ENCODE assay signal across 1 cellular context in the genomic region with DNA sequence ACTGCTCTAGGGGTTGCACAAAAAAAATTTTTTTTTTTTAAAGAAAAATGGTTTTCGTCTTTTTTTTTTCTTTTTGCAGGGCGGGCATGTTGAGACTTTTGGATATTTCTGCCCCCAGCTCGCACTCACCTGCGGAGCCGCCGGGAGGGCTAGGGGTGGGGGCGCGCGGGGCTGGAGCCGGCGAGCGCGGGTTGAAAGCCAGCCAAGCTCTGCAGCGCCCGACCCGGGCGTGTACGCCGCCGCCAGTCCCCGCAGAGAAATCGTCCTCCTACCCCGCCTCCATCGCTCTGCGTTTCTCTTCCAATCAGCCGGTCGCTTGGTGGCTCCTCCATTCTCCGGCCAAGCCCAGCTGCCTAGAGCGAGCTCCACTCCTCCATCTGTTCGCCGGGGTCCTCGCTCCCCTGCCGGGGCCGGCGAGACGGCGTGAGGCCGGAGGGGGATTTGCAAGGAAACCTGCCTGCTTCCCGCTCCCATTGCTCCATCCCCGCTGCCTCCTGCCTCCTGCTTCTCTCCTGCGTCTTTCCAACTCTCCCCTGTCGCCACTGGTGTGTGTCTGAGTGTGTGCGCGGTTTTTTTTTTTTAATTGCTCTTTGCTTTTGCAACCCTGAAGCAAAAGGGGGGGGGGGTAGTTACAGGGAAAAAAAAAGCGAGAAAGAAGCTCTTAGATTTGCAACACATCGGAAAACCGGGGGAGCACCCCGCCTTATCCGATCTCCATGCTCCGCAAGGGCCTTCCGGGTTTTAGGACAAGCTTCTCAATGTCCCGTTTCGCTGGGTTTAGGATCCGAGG.
TF ChIP-seq lines count a peak whose summit lies in the region.

No MANE protein-coding gene starts in this region.

TF ChIP-seq in HepG2, 621 proteins besides CTCF, POLR2A, EP300 and RAD21 (continued from another document and continues in another):
- TF ChIP-seq, protein P1, sequence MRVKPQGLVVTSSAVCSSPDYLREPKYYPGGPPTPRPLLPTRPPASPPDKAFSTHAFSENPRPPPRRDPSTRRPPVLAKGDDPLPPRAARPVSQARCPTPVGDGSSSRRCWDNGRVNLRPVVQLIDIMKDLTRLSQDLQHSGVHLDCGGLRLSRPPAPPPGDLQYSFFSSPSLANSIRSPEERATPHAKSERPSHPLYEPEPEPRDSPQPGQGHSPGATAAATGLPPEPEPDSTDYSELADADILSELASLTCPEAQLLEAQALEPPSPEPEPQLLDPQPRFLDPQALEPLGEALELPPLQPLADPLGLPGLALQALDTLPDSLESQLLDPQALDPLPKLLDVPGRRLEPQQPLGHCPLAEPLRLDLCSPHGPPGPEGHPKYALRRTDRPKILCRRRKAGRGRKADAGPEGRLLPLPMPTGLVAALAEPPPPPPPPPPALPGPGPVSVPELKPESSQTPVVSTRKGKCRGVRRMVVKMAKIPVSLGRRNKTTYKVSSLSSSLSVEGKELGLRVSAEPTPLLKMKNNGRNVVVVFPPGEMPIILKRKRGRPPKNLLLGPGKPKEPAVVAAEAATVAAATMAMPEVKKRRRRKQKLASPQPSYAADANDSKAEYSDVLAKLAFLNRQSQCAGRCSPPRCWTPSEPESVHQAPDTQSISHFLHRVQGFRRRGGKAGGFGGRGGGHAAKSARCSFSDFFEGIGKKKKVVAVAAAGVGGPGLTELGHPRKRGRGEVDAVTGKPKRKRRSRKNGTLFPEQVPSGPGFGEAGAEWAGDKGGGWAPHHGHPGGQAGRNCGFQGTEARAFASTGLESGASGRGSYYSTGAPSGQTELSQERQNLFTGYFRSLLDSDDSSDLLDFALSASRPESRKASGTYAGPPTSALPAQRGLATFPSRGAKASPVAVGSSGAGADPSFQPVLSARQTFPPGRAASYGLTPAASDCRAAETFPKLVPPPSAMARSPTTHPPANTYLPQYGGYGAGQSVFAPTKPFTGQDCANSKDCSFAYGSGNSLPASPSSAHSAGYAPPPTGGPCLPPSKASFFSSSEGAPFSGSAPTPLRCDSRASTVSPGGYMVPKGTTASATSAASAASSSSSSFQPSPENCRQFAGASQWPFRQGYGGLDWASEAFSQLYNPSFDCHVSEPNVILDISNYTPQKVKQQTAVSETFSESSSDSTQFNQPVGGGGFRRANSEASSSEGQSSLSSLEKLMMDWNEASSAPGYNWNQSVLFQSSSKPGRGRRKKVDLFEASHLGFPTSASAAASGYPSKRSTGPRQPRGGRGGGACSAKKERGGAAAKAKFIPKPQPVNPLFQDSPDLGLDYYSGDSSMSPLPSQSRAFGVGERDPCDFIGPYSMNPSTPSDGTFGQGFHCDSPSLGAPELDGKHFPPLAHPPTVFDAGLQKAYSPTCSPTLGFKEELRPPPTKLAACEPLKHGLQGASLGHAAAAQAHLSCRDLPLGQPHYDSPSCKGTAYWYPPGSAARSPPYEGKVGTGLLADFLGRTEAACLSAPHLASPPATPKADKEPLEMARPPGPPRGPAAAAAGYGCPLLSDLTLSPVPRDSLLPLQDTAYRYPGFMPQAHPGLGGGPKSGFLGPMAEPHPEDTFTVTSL (CRISPR knock-in tag; IDR thresholded peaks at IDR 0.05; ENCODE audit: borderline replicate concordance), result no peak
- TF ChIP-seq ZNF350 (CRISPR knock-in tag; IDR thresholded peaks at IDR 0.05; ENCODE audit: borderline replicate concordance, low read depth) (no peak), ZNF441 (CRISPR knock-in tag; IDR thresholded peaks at IDR 0.05; ENCODE audit: borderline replicate concordance) (peak; percentile 39), U2AF1 (optimal IDR thresholded peaks at IDR 0.05; ENCODE audit: low read depth, low read length) (peak; percentile 52), ZMYM3 (CRISPR knock-in tag; IDR thresholded peaks at IDR 0.05) (no peak; the same call in 1 of the 2 replicates), KMT2A (CRISPR knock-in tag; IDR thresholded peaks at IDR 0.05) (0 out of 2 replicates have a peak, but pooled peaks have one; percentile 45), HDAC1 (CRISPR knock-in tag; IDR thresholded peaks at IDR 0.05) (peak; percentile 41), ZNF572 (CRISPR knock-in tag; IDR thresholded peaks at IDR 0.05) (no peak), ZC3H13 (CRISPR knock-in tag; IDR thresholded peaks at IDR 0.05) (peak; percentile 78; the same call in 1 of the 2 replicates), CREB1 (IDR thresholded peaks at IDR 0.05) (no peak), CREB1 (CRISPR knock-in tag; IDR thresholded peaks at IDR 0.05) (no peak), TGIF2 (CRISPR knock-in tag; IDR thresholded peaks at IDR 0.05) (0 out of 2 replicates have a peak, but pooled peaks have one; percentile 62), GABPB1 (CRISPR knock-in tag; IDR thresholded peaks at IDR 0.05) (no peak; the same call in 1 of the 2 replicates), IRF2 (CRISPR knock-in tag; IDR thresholded peaks at IDR 0.05) (0 out of 2 replicates have a peak, but pooled peaks have one; percentile 6), BRD4 (CRISPR knock-in tag; IDR thresholded peaks at IDR 0.05) (no peak), MYC (CRISPR knock-in tag; IDR thresholded peaks at IDR 0.05; ENCODE audit: borderline replicate concordance) (no peak; the same call in 1 of the 2 replicates), ELF1 (CRISPR knock-in tag; IDR thresholded peaks at IDR 0.05) (peak; percentile 61), ZNF615 (CRISPR knock-in tag; IDR thresholded peaks at IDR 0.05; ENCODE audit: borderline replicate concordance) (no peak), KDM6A (CRISPR knock-in tag; IDR thresholded peaks at IDR 0.05; ENCODE audit: low read depth) (no peak), ZNF232 (CRISPR knock-in tag; IDR thresholded peaks at IDR 0.05; ENCODE audit: borderline replicate concordance) (no peak; the same call in 1 of the 2 replicates), ZNF790 (CRISPR knock-in tag; IDR thresholded peaks at IDR 0.05; ENCODE audit: borderline replicate concordance) (peak; percentile 62; the same call in 1 of the 2 replicates), RELA (CRISPR knock-in tag; IDR thresholded peaks at IDR 0.05) (0 out of 2 replicates have a peak, but pooled peaks have one; percentile 53), ETV5 (CRISPR knock-in tag; IDR thresholded peaks at IDR 0.05; ENCODE audit: borderline replicate concordance) (0 out of 2 replicates have a peak, but pooled peaks have one; percentile 4)
- TF ChIP-seq, protein P2, sequence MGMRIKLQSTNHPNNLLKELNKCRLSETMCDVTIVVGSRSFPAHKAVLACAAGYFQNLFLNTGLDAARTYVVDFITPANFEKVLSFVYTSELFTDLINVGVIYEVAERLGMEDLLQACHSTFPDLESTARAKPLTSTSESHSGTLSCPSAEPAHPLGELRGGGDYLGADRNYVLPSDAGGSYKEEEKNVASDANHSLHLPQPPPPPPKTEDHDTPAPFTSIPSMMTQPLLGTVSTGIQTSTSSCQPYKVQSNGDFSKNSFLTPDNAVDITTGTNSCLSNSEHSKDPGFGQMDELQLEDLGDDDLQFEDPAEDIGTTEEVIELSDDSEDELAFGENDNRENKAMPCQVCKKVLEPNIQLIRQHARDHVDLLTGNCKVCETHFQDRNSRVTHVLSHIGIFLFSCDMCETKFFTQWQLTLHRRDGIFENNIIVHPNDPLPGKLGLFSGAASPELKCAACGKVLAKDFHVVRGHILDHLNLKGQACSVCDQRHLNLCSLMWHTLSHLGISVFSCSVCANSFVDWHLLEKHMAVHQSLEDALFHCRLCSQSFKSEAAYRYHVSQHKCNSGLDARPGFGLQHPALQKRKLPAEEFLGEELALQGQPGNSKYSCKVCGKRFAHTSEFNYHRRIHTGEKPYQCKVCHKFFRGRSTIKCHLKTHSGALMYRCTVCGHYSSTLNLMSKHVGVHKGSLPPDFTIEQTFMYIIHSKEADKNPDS (CRISPR knock-in tag; IDR thresholded peaks at IDR 0.05), result no peak
- TF ChIP-seq, protein P3, sequence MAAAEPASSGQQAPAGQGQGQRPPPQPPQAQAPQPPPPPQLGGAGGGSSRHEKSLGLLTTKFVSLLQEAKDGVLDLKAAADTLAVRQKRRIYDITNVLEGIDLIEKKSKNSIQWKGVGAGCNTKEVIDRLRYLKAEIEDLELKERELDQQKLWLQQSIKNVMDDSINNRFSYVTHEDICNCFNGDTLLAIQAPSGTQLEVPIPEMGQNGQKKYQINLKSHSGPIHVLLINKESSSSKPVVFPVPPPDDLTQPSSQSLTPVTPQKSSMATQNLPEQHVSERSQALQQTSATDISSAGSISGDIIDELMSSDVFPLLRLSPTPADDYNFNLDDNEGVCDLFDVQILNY (CRISPR knock-in tag; conservative IDR thresholded peaks at IDR 0.05), result peak; percentile 25; the same call in 1 of the 2 replicates
- TF ChIP-seq, protein P4, sequence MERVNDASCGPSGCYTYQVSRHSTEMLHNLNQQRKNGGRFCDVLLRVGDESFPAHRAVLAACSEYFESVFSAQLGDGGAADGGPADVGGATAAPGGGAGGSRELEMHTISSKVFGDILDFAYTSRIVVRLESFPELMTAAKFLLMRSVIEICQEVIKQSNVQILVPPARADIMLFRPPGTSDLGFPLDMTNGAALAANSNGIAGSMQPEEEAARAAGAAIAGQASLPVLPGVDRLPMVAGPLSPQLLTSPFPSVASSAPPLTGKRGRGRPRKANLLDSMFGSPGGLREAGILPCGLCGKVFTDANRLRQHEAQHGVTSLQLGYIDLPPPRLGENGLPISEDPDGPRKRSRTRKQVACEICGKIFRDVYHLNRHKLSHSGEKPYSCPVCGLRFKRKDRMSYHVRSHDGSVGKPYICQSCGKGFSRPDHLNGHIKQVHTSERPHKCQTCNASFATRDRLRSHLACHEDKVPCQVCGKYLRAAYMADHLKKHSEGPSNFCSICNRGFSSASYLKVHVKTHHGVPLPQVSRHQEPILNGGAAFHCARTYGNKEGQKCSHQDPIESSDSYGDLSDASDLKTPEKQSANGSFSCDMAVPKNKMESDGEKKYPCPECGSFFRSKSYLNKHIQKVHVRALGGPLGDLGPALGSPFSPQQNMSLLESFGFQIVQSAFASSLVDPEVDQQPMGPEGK (CRISPR knock-in tag; IDR thresholded peaks at IDR 0.05), result peak; percentile 63
- TF ChIP-seq, protein P5, sequence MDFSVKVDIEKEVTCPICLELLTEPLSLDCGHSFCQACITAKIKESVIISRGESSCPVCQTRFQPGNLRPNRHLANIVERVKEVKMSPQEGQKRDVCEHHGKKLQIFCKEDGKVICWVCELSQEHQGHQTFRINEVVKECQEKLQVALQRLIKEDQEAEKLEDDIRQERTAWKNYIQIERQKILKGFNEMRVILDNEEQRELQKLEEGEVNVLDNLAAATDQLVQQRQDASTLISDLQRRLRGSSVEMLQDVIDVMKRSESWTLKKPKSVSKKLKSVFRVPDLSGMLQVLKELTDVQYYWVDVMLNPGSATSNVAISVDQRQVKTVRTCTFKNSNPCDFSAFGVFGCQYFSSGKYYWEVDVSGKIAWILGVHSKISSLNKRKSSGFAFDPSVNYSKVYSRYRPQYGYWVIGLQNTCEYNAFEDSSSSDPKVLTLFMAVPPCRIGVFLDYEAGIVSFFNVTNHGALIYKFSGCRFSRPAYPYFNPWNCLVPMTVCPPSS (IDR thresholded peaks at IDR 0.05), result no peak
- TF ChIP-seq, protein P6, sequence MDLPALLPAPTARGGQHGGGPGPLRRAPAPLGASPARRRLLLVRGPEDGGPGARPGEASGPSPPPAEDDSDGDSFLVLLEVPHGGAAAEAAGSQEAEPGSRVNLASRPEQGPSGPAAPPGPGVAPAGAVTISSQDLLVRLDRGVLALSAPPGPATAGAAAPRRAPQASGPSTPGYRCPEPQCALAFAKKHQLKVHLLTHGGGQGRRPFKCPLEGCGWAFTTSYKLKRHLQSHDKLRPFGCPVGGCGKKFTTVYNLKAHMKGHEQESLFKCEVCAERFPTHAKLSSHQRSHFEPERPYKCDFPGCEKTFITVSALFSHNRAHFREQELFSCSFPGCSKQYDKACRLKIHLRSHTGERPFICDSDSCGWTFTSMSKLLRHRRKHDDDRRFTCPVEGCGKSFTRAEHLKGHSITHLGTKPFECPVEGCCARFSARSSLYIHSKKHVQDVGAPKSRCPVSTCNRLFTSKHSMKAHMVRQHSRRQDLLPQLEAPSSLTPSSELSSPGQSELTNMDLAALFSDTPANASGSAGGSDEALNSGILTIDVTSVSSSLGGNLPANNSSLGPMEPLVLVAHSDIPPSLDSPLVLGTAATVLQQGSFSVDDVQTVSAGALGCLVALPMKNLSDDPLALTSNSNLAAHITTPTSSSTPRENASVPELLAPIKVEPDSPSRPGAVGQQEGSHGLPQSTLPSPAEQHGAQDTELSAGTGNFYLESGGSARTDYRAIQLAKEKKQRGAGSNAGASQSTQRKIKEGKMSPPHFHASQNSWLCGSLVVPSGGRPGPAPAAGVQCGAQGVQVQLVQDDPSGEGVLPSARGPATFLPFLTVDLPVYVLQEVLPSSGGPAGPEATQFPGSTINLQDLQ (CRISPR knock-in tag; IDR thresholded peaks at IDR 0.05), result no peak
- TF ChIP-seq, protein P7, sequence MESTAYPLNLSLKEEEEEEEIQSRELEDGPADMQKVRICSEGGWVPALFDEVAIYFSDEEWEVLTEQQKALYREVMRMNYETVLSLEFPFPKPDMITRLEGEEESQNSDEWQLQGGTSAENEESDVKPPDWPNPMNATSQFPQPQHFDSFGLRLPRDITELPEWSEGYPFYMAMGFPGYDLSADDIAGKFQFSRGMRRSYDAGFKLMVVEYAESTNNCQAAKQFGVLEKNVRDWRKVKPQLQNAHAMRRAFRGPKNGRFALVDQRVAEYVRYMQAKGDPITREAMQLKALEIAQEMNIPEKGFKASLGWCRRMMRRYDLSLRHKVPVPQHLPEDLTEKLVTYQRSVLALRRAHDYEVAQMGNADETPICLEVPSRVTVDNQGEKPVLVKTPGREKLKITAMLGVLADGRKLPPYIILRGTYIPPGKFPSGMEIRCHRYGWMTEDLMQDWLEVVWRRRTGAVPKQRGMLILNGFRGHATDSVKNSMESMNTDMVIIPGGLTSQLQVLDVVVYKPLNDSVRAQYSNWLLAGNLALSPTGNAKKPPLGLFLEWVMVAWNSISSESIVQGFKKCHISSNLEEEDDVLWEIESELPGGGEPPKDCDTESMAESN (CRISPR knock-in tag; conservative IDR thresholded peaks at IDR 0.05), result 0 out of 2 replicates have a peak, but pooled peaks have one; percentile 20
- TF ChIP-seq, protein P8, sequence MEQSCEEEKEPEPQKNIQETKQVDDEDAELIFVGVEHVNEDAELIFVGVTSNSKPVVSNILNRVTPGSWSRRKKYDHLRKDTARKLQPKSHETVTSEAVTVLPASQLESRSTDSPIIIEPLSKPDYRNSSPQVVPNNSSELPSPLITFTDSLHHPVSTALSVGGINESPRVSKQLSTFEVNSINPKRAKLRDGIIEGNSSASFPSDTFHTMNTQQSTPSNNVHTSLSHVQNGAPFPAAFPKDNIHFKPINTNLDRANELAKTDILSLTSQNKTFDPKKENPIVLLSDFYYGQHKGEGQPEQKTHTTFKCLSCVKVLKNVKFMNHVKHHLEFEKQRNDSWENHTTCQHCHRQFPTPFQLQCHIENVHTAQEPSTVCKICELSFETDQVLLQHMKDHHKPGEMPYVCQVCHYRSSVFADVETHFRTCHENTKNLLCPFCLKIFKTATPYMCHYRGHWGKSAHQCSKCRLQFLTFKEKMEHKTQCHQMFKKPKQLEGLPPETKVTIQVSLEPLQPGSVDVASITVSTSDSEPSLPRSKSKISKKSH (CRISPR knock-in tag; IDR thresholded peaks at IDR 0.05; ENCODE audit: borderline replicate concordance), result peak; percentile 62; the same call in 1 of the 2 replicates
- TF ChIP-seq, protein P9, sequence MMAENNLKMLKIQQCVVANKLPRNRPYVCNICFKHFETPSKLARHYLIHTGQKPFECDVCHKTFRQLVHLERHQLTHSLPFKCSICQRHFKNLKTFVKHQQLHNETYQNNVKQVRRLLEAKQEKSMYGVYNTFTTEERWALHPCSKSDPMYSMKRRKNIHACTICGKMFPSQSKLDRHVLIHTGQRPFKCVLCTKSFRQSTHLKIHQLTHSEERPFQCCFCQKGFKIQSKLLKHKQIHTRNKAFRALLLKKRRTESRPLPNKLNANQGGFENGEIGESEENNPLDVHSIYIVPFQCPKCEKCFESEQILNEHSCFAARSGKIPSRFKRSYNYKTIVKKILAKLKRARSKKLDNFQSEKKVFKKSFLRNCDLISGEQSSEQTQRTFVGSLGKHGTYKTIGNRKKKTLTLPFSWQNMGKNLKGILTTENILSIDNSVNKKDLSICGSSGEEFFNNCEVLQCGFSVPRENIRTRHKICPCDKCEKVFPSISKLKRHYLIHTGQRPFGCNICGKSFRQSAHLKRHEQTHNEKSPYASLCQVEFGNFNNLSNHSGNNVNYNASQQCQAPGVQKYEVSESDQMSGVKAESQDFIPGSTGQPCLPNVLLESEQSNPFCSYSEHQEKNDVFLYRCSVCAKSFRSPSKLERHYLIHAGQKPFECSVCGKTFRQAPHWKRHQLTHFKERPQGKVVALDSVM (CRISPR knock-in tag; IDR thresholded peaks at IDR 0.05), result 0 out of 2 replicates have a peak, but pooled peaks have one; percentile 8
